Comparison of ENCODE assay signal across 7 cellular contexts in genomic region chr21:38807481-38807880, GRCh38. TPM values are rescaled to one million over a fixed set of nuclear protein-coding genes. Genes with fewer than 3 reads are reported as not detected.
DNase-seq lines count a peak whose midpoint lies in the region; ATAC-seq, FAIRE-seq and TF ChIP-seq lines count a peak whose summit lies in the region.

No MANE protein-coding gene starts in this region.

- ATAC-seq in SK-N-SH treated with all-trans-retinoic acid at 6 μM for 48 hours (peak; percentile 2; the same call in 1 of the 3 replicates), HG03432 (IDR thresholded peaks at IDR 0.05; ENCODE audit: unreplicated experiment) (no peak)

- H3K27me3 ChIP-seq in HUES6 (ENCODE audit: control insufficient read depth, insufficient read depth, low read length) = peaks cover 14% of the 10 kb centered on the region
- H3K27me3 ChIP-seq in small intestine (ENCODE audit: control insufficient read depth in 2 of 2, insufficient read depth in 2 of 2, low read length in 2 of 2) = no peaks in the 10 kb centered on the region

- H3K9ac ChIP-seq in HUES6 (ENCODE audit: low read length) = peak overlapping the region; percentile 77

- H3K4me3 ChIP-seq in HUES6 (ENCODE audit: low read depth, low read length) = peak overlapping the region; percentile 77
- H3K4me3 ChIP-seq in fibroblast of villous mesenchyme (ENCODE audit: low read depth, low read length) = peak overlapping the region; percentile 94
- peak overlapping the region; percentile 90 to 100 for H3K4me3 ChIP-seq in small intestine (ENCODE audit: low read depth in 1 of 2, low read length in 2 of 2)

- H3K36me3 ChIP-seq in HUES6 (ENCODE audit: control insufficient read depth, insufficient read depth, low read length) (peaks cover 19% of the 10 kb centered on the region), small intestine (ENCODE audit: control insufficient read depth in 2 of 2, insufficient read depth in 2 of 2, low read length in 2 of 2) (peaks cover 7 to 15% of the 10 kb centered on the region in 2 donors)

- H3K27ac ChIP-seq in HUES6 (ENCODE audit: low read depth, low read length) (no peak overlapping the region; the same call in 1 of the 2 replicates), small intestine (ENCODE audit: low read depth in 1 of 2, low read length in 1 of 2) (peak overlapping the region; percentile 96 to 98)

- WGBS in small intestine, 3 donors = 4 to 25% (median 18%) methylated on average over 1 of the region's 1 CpG

- DNase-seq in fibroblast of villous mesenchyme (ENCODE audit: low read depth) (no peak), small intestine (no peak), AG20443 (ENCODE audit: low spot score) (no peak), epidermal melanocyte (ENCODE audit: insufficient read length, low spot score) (no peak)

- no peak for TF ChIP-seq CTCF in fibroblast of villous mesenchyme (IDR thresholded peaks at IDR 0.05; ENCODE audit: insufficient read depth, low read depth, low read length)

- FAIRE-seq in small intestine (lab: Jason Lieb, UNC) = no peak

- H3K9me3 ChIP-seq in HUES6 (ENCODE audit: control insufficient read depth, insufficient read depth, low read depth, low read length) (no peaks in the 10 kb centered on the region), small intestine (ENCODE audit: control insufficient read depth, low read depth) (no peaks in the 10 kb centered on the region)

- H3K4me1 ChIP-seq in HUES6 (ENCODE audit: control insufficient read depth, insufficient read depth, low read length) (peaks cover 61% of the 10 kb centered on the region), small intestine (ENCODE audit: control insufficient read depth in 2 of 2, insufficient read depth in 1 of 2, low read depth in 1 of 2, low read length in 1 of 2) (peaks cover 0 to 7% of the 10 kb centered on the region in 2 donors)

TF ChIP-seq in SK-N-SH treated with all-trans-retinoic acid at 6 μM for 48 hours, 23 proteins besides CTCF, POLR2A, EP300 and RAD21:
- peak; percentile 77 for TF ChIP-seq ISL1 (CRISPR knock-in tag; IDR thresholded peaks at IDR 0.05)
- no peak for TF ChIP-seq ZNF565 (CRISPR knock-in tag; conservative IDR thresholded peaks at IDR 0.05; ENCODE audit: low read depth)

RNA-seq across cellular contexts. Expression of gene ETS2, which starts 1.8 kb away (rescaled TPM):
- 36.7 and 45.8 TPM in 2 replicates for total RNA-seq in fibroblast of villous mesenchyme
- polyA plus RNA-seq in small intestine = 100 to 1,000 TPM; 129 to 137 (median 133) TPM
